ENCODE assay signal across 7 cellular contexts in the genomic region with DNA sequence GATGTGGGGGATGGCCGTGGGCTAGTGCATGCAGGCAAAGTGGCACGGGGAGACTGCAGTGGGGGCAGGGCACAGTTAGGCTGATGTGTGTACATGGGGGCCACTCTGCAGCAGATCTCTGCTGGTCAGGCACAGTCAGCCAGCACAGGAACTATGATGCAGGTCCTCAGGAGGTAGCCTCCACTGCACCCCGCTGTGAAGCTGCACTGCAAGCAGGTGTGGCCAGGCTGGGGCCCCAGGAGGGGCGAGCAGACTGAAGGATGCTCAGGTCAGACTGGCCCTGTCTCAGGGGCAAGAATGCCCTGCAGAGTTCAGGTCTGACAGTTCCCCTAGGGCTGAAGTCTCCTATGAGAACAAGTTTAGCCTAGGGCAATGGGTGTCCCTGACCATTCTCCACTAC.
A peak's percentile ranks its signal among the peaks of the same experiment; 100 is the strongest.
DNase-seq lines count a peak whose midpoint lies in the region; ATAC-seq and TF ChIP-seq lines count a peak whose summit lies in the region.
"Not testable (repeated sequence)": the region's sequence is repeated elsewhere in the genome, so short reads cannot be mapped to it uniquely, and the experiment has no call there.

No MANE protein-coding gene starts in this region.

- not testable (repeated sequence) for H3K36me3 ChIP-seq in heart right ventricle; left lung; mucosa of descending colon (ENCODE audit: low read depth)

- not testable (repeated sequence) for H3K4me3 Mint-ChIP-seq in stimulated activated naive CD8-positive, alpha-beta T cell treated with anti-CD3 and anti-CD28 coated beads, Interleukin-15, amount 100 ng/mL, for 72 hours

- peak; percentile 63 for DNase-seq in activated effector memory CD4-positive, alpha-beta T cell treated with anti-CD3 and anti-CD28 coated beads, Interleukin-2, amount 50 U/mL, for 16 hours
- not testable (repeated sequence) for DNase-seq in foreskin keratinocyte; heart right ventricle; mucosa of descending colon; sciatic nerve (ENCODE audit: low spot score); stimulated activated naive CD8-positive, alpha-beta T cell treated with anti-CD3 and anti-CD28 coated beads, Interleukin-15, amount 100 ng/mL, for 72 hours
- peak in 1 of 2 donors; percentile 81 for DNase-seq in left lung

- WGBS in heart right ventricle, 2 donors: 74 to 82% methylated on average over 2 of the region's 4 CpGs

- H3K27ac ChIP-seq in foreskin keratinocyte, heart right ventricle, left lung: not testable (repeated sequence)

- H3K4me1 ChIP-seq in foreskin keratinocyte; heart right ventricle; left lung; mucosa of descending colon (ENCODE audit: low read depth): not testable (repeated sequence)

- not testable (repeated sequence) for H3K27ac Mint-ChIP-seq in stimulated activated naive CD8-positive, alpha-beta T cell treated with anti-CD3 and anti-CD28 coated beads, Interleukin-15, amount 100 ng/mL, for 72 hours

- H3K9me3 Mint-ChIP-seq in stimulated activated naive CD8-positive, alpha-beta T cell treated with anti-CD3 and anti-CD28 coated beads, Interleukin-15, amount 100 ng/mL, for 72 hours: peaks cover 10 to 21% of the 10 kb centered on the region in 2 donors

- H3K9me3 ChIP-seq in heart right ventricle, left lung, mucosa of descending colon: not testable (repeated sequence)

- not testable (repeated sequence) for H3K27me3 ChIP-seq in foreskin keratinocyte, heart right ventricle, left lung

- not testable (repeated sequence) for H3K4me3 ChIP-seq in heart right ventricle, left lung, mucosa of descending colon

- not testable (repeated sequence) for H3K4me1 Mint-ChIP-seq in stimulated activated naive CD8-positive, alpha-beta T cell treated with anti-CD3 and anti-CD28 coated beads, Interleukin-15, amount 100 ng/mL, for 72 hours

- intact Hi-C loops in heart right ventricle (cut with DNase I); left lung (cut with DNase I); mucosa of descending colon (cut with DNase I, micrococcal nuclease); sciatic nerve (cut with DNase I): not testable (repeated sequence)

- not testable (repeated sequence) for TF ChIP-seq CTCF in foreskin keratinocyte (conservative IDR thresholded peaks at IDR 0.05); heart right ventricle (IDR thresholded peaks at IDR 0.05); left lung (IDR thresholded peaks at IDR 0.05); mucosa of descending colon (IDR thresholded peaks at IDR 0.05)

- ATAC-seq in foreskin keratinocyte (peak; percentile 14), heart right ventricle (peak in 5 of 8 donors; percentile 11 to 56 (median 30)), left lung (peak; percentile 12), mucosa of descending colon (peak; percentile 18), sciatic nerve (peak; percentile 29)
- peak; percentile 51 for ATAC-seq in stimulated activated naive CD8-positive, alpha-beta T cell treated with anti-CD3 and anti-CD28 coated beads, Interleukin-15, amount 100 ng/mL, for 72 hours

- H3K27me3 Mint-ChIP-seq in stimulated activated naive CD8-positive, alpha-beta T cell treated with anti-CD3 and anti-CD28 coated beads, Interleukin-15, amount 100 ng/mL, for 72 hours: not testable (repeated sequence)
